20 cellular contexts compared by ENCODE assay signal in the genomic region with DNA sequence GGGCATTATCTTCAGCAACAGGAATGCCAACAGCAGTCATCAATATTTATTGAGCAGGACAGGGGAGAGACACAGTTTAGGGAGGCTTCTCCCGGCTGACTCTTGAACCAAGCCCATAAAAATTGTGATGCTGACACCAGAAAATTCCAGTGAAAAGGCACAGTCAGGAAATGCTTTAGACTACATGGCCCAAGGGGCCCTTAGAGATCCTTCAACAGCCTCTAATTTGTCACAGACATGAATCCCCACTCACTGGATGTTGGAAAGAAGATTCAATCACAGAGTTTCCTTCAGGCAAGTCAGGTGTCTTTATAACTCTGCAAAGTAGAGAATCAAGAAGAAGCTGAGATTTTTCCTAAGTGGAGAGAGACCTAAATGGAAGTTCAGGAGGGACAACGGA. TPM values are rescaled to one million over a fixed set of nuclear protein-coding genes. Genes with fewer than 3 reads are reported as not detected.
"Had no signal": no experiment of that assay in that cellular context is flagged by ENCODE, and none has a peak within 500 bp of the region (broad histone marks: within the 10 kb centered on the region; RNA-seq: fewer than 3 reads in every experiment).

No MANE protein-coding gene starts in this region.

- H3K27me3 ChIP-seq: esophagus muscularis mucosa, sigmoid colon, suprapubic skin had no signal

- H3K4me3 Mint-ChIP-seq: immature natural killer cell had no signal

- DNase-seq: activated CD4-positive, CD25-positive, alpha-beta regulatory T cell treated with anti-CD3 and anti-CD28 coated beads, Interleukin-2, amount 50 U/mL, for 72 hours; activated CD8-positive, alpha-beta memory T cell treated with anti-CD3 and anti-CD28 coated beads, Interleukin-2, amount 50 U/mL, for 4 hours; activated CD8-positive, alpha-beta T cell treated with anti-CD3 and anti-CD28 coated beads for 36 hours; activated naive CD4-positive, alpha-beta T cell treated with anti-CD3 and anti-CD28 coated beads, Interleukin-2, amount 10 ng/mL, durations not matched to agents 7 days and 5 days; anterior cingulate cortex; immature natural killer cell; lower lobe of right lung; midbrain; psoas muscle; sigmoid colon; stimulated activated CD4-positive, alpha-beta T cell treated with anti-CD3 and anti-CD28 coated beads, Interleukin-2, amount 100 ng/mL, for 24 hours; stimulated activated naive CD4-positive, alpha-beta T cell had no signal

- ATAC-seq: activated CD8-positive, alpha-beta T cell treated with anti-CD3 and anti-CD28 coated beads for 36 hours had no signal

- H3K27ac ChIP-seq: esophagus muscularis mucosa, psoas muscle, sigmoid colon, suprapubic skin had no signal

- H3K9me3 Mint-ChIP-seq: activated CD8-positive, alpha-beta T cell treated with anti-CD3 and anti-CD28 coated beads for 36 hours; activated naive CD4-positive, alpha-beta T cell treated with anti-CD3 and anti-CD28 coated beads, Interleukin-2, amount 10 ng/mL, durations not matched to agents 7 days and 5 days; activated T-helper 2 cell treated with anti-CD3 and anti-CD28 coated beads, Interferon-gamma antibody, Interleukin-2, Interleukin-4, amounts not matched to agents 10 μg/mL and 5 μg/mL and 100 μg/mL, durations not matched to agents 14 hours and 24 hours and 36 hours had no signal

- H3K4me1 ChIP-seq: psoas muscle had no signal

- H3K27ac Mint-ChIP-seq: activated CD8-positive, alpha-beta T cell treated with anti-CD3 and anti-CD28 coated beads for 36 hours; activated T-helper 2 cell treated with anti-CD3 and anti-CD28 coated beads, Interferon-gamma antibody, Interleukin-2, Interleukin-4, amounts not matched to agents 10 μg/mL and 5 μg/mL and 100 μg/mL, durations not matched to agents 14 hours and 24 hours and 36 hours; immature natural killer cell had no signal

- H3K36me3 ChIP-seq: esophagus muscularis mucosa, lower lobe of right lung, sigmoid colon, suprapubic skin had no signal

- H3K4me3 ChIP-seq: esophagus muscularis mucosa, sigmoid colon, suprapubic skin had no signal

- H3K36me3 Mint-ChIP-seq: activated naive CD4-positive, alpha-beta T cell treated with anti-CD3 and anti-CD28 coated beads, Interleukin-2, amount 10 ng/mL, durations not matched to agents 7 days and 5 days had no signal

- FAIRE-seq: bronchial epithelial cell, endometrium had no signal

- H3K9me3 ChIP-seq: esophagus muscularis mucosa, lower lobe of right lung, psoas muscle, sigmoid colon, suprapubic skin had no signal

RNA-seq across cellular contexts. Expression of gene GJC3, which starts 1.2 kb away (rescaled TPM):
- total RNA-seq: bronchial epithelial cell, esophagus muscularis mucosa, fibroblast of villous mesenchyme, lower lobe of right lung, osteoblast, ureter had no signal
- polyA plus RNA-seq: immature natural killer cell had no signal

RNA-seq across cellular contexts. Expression of gene AZGP1, which starts 47.6 kb away (rescaled TPM):
- total RNA-seq: activated CD8-positive, alpha-beta T cell treated with anti-CD3 and anti-CD28 coated beads for 36 hours; activated T-helper 2 cell treated with anti-CD3 and anti-CD28 coated beads, Interferon-gamma antibody, Interleukin-2, Interleukin-4, amounts not matched to agents 10 μg/mL and 5 μg/mL and 100 μg/mL, durations not matched to agents 14 hours and 24 hours and 36 hours; fibroblast of villous mesenchyme; osteoblast had no signal
- polyA plus RNA-seq: immature natural killer cell had no signal

RNA-seq across cellular contexts. Expression of gene OR2AE1, which starts 51.4 kb away (rescaled TPM):
- total RNA-seq: activated CD8-positive, alpha-beta T cell treated with anti-CD3 and anti-CD28 coated beads for 36 hours; bronchial epithelial cell; fibroblast of villous mesenchyme; psoas muscle; sigmoid colon; ureter had no signal
- polyA plus RNA-seq: immature natural killer cell had no signal
